ENCODE assay signal across 23 cellular contexts in the genomic region with DNA sequence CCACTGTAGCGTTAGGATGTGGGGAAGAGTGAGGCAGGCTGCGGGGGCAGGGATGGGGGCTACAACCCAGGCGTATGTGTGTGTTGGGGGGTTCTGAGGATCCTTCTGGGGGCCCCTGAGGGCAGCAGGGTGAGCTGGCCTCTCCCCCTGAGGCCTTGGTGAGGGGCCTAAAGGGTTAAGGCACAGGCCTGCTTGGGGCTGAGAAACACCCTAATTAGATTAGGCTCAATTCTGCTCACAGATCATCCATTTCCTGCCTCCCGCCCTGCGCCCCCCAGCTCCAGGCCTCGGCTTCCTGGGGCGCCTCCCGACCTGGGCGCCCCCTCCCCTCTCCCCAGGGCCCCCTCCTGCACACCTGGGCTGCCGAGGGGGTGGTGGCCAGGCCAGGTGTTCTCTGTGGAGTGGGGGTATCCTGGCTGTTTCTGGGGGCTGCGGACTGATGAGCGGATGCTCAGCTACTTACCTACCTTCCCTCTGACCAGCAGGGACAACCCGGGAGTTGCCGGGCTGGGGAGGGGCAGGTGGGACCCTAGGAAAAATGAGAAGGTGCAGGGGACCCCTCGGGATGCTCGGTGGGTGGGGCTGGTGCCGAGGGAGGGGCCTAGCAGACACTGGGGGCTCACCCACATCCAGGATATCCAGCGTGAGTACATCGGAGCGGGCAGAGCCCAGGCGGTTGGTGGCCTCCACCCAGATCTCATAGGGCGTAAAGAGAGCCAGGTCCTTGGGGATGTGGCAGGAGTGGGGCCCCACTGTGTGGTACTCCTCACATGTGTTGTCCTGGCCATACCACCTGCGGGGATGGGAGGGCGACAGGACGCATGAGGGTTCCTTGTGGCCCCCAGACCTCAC. TPM values are rescaled to one million over a fixed set of nuclear protein-coding genes. Genes with fewer than 3 reads are reported as not detected.
"Had no signal": no experiment of that assay in that cellular context is flagged by ENCODE, and none has a peak within 500 bp of the region (broad histone marks: within the 10 kb centered on the region; RNA-seq: fewer than 3 reads in every experiment).

No MANE protein-coding gene starts in this region.

- ATAC-seq: activated CD8-positive, alpha-beta T cell treated with anti-CD3 and anti-CD28 coated beads, Interleukin-2, amount 10 ng/mL, durations not matched to agents 7 days and 5 days; activated T-cell treated with anti-CD3 and anti-CD28 coated beads, Interleukin-2, amount 50 U/mL, for 72 hours; naive thymus-derived CD8-positive, alpha-beta T cell; right cardiac atrium; stimulated activated naive CD8-positive, alpha-beta T cell treated with anti-CD3 and anti-CD28 coated beads, Interleukin-15, Interleukin-2, amounts not matched to agents 100 U/mL and 50 U/mL, for 24 hours; T-helper 17 cell; upper lobe of right lung; WTC11 had no signal

- H3K4me3 ChIP-seq: colonic mucosa, esophagus muscularis mucosa, left ventricle myocardium inferior, smooth muscle cell, suprapubic skin, upper lobe of right lung had no signal

- DNase-seq: activated CD4-positive, alpha-beta T cell treated with anti-CD3 and anti-CD28 coated beads, Interleukin-2, amount 10 ng/mL, durations not matched to agents 24 days and 14 days; activated CD8-positive, alpha-beta memory T cell treated with anti-CD3 and anti-CD28 coated beads, Interleukin-2, amount 50 U/mL, for 4 hours; activated CD8-positive, alpha-beta T cell treated with anti-CD3 and anti-CD28 coated beads, Interleukin-2, amount 10 ng/mL, durations not matched to agents 7 days and 5 days; activated gamma-delta T cell; activated T-cell treated with anti-CD3 and anti-CD28 coated beads, Interleukin-2, amount 50 U/mL, for 72 hours; amniotic stem cell; caudate nucleus; colonic mucosa; hippocampal formation; left ventricle myocardium inferior; naive thymus-derived CD8-positive, alpha-beta T cell; nucleus accumbens; stimulated activated naive CD8-positive, alpha-beta T cell treated with anti-CD3 and anti-CD28 coated beads, Interleukin-15, Interleukin-2, amounts not matched to agents 100 U/mL and 50 U/mL, for 24 hours; T-helper 17 cell; upper lobe of right lung had no signal

- H3K4me3 Mint-ChIP-seq: activated CD4-positive, alpha-beta T cell treated with anti-CD3 and anti-CD28 coated beads, Interleukin-2, amount 10 ng/mL, durations not matched to agents 24 days and 14 days; activated CD8-positive, alpha-beta T cell treated with anti-CD3 and anti-CD28 coated beads, Interleukin-2, amount 10 ng/mL, durations not matched to agents 7 days and 5 days; activated naive CD8-positive, alpha-beta T cell; activated T-cell treated with anti-CD3 and anti-CD28 coated beads, Interleukin-2, amount 50 U/mL, for 72 hours; naive thymus-derived CD8-positive, alpha-beta T cell; T-helper 17 cell; WTC11 had no signal

- H3K27ac ChIP-seq: colonic mucosa, esophagus muscularis mucosa, left ventricle myocardium inferior, suprapubic skin, upper lobe of right lung had no signal

- H3K9me3 ChIP-seq: colonic mucosa, esophagus muscularis mucosa, left ventricle myocardium inferior, suprapubic skin, upper lobe of right lung had no signal

- H3K36me3 Mint-ChIP-seq: activated naive CD8-positive, alpha-beta T cell; WTC11 had no signal

- H3K4me2 ChIP-seq: smooth muscle cell had no signal

- H3K27ac Mint-ChIP-seq: activated CD4-positive, alpha-beta T cell treated with anti-CD3 and anti-CD28 coated beads, Interleukin-2, amount 10 ng/mL, durations not matched to agents 24 days and 14 days; activated CD8-positive, alpha-beta T cell treated with anti-CD3 and anti-CD28 coated beads, Interleukin-2, amount 10 ng/mL, durations not matched to agents 7 days and 5 days; activated naive CD8-positive, alpha-beta T cell; activated T-cell treated with anti-CD3 and anti-CD28 coated beads, Interleukin-2, amount 50 U/mL, for 72 hours; naive thymus-derived CD8-positive, alpha-beta T cell; T-helper 17 cell; WTC11 had no signal

- H3K9me3 Mint-ChIP-seq: activated CD4-positive, alpha-beta T cell treated with anti-CD3 and anti-CD28 coated beads, Interleukin-2, amount 10 ng/mL, durations not matched to agents 24 days and 14 days; activated T-cell treated with anti-CD3 and anti-CD28 coated beads, Interleukin-2, amount 50 U/mL, for 72 hours; naive thymus-derived CD8-positive, alpha-beta T cell; WTC11 had no signal

- H3K36me3 ChIP-seq: colonic mucosa, esophagus muscularis mucosa, left ventricle myocardium inferior, suprapubic skin, upper lobe of right lung had no signal

RNA-seq across cellular contexts. Expression of a gene that starts 8.6 kb away (rescaled TPM):
- total RNA-seq: activated CD4-positive, alpha-beta T cell treated with anti-CD3 and anti-CD28 coated beads, Interleukin-2, amount 10 ng/mL, durations not matched to agents 24 days and 14 days; activated CD8-positive, alpha-beta T cell treated with anti-CD3 and anti-CD28 coated beads, Interleukin-2, amount 10 ng/mL, durations not matched to agents 7 days and 5 days; activated T-cell treated with anti-CD3 and anti-CD28 coated beads, Interleukin-2, amount 50 U/mL, for 72 hours; glomerular endothelial cell; naive thymus-derived CD8-positive, alpha-beta T cell; T-helper 17 cell had no signal

RNA-seq across cellular contexts. Expression of a gene that starts 14.6 kb away (rescaled TPM):
- total RNA-seq: activated CD4-positive, alpha-beta T cell treated with anti-CD3 and anti-CD28 coated beads, Interleukin-2, amount 10 ng/mL, durations not matched to agents 24 days and 14 days; activated CD8-positive, alpha-beta T cell treated with anti-CD3 and anti-CD28 coated beads, Interleukin-2, amount 10 ng/mL, durations not matched to agents 7 days and 5 days; naive thymus-derived CD8-positive, alpha-beta T cell had no signal
- polyA plus RNA-seq: keratinocyte had no signal
